26 cellular contexts compared by ENCODE assay signal in the genomic region with DNA sequence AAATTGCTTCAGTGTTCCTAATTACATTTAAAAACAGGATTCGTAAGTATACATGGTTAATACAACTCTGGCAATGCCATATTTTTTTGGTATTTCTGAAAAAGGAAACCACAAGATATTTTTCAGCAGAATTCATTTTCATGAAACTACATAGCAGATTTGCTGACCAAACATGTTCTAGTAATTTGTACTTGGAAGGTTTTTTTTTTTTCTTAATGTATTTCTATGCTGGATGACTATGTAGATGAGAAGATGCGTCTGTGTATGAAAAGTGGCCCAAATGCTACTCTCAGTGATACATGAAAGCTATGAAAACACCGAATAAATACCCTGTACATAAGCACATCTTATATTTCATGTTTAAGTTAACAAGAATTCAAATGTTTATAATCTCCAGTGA.
"Had no signal": no experiment of that assay in that cellular context is flagged by ENCODE, and none has a peak within 500 bp of the region (broad histone marks: within the 10 kb centered on the region; RNA-seq: fewer than 3 reads in every experiment).

No MANE protein-coding gene starts in this region.

- H3K27ac ChIP-seq: colonic mucosa, epithelial cell of prostate, esophagus squamous epithelium, gastrocnemius medialis, heart right ventricle, left lung, lower lobe of right lung had no signal

- H3K36me3 ChIP-seq: colonic mucosa, esophagus squamous epithelium, gastrocnemius medialis, heart right ventricle, left lung, lower lobe of right lung had no signal

- H3K9me3 ChIP-seq: colonic mucosa, esophagus squamous epithelium, gastrocnemius medialis, lower lobe of right lung had no signal

- DNase-seq: colonic mucosa; cortex of kidney; effector CD8-positive, alpha-beta T cell; effector memory CD8-positive, alpha-beta T cell; endodermal cell; erythroblast; esophagus squamous epithelium; foreskin fibroblast; foreskin melanocyte; gastrocnemius medialis; glutamatergic neuron; head of caudate nucleus; heart right ventricle; hippocampal formation; left cardiac atrium; left lung; left ventricle myocardium superior; lower lobe of right lung; mesenchymal stem cell; mucosa of descending colon; naive B cell had no signal

- ATAC-seq: effector memory CD8-positive, alpha-beta T cell; esophagus mucosa; gastrocnemius medialis; heart right ventricle; left cardiac atrium; left lung; left ventricle myocardium superior; lower lobe of right lung; mucosa of descending colon had no signal

- H3K27me3 ChIP-seq: colonic mucosa, esophagus squamous epithelium, gastrocnemius medialis, heart right ventricle, left lung had no signal

- H3K4me3 ChIP-seq: colonic mucosa, esophagus squamous epithelium, gastrocnemius medialis, heart right ventricle, left lung, lower lobe of right lung, mucosa of descending colon had no signal

- H3K4me1 ChIP-seq: colonic mucosa, esophagus squamous epithelium, gastrocnemius medialis, heart right ventricle, left lung, lower lobe of right lung had no signal

- FAIRE-seq: endometrium, islet of Langerhans, keratinocyte had no signal
